10 cellular contexts compared by ENCODE assay signal in the genomic region with DNA sequence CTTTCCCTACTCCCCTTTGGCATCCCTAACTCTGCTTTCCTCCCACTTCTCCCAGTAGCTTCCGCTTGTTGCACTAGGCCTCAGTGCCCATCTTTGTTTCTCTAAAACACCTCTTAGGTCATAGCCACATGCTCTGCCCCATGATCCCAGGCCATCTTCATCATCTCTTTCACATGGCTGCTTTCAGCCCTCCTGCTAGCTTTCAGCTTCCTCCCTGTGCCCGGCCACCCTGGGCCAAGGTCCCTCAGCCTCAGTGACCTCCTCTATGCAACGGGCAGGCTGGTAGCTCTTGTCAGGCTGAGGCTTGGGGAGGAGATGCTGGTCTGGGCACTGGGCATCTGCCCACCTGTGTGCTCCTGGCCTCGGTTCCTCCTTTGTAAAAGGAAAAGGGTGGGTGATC. TPM values are rescaled to one million over a fixed set of nuclear protein-coding genes. Genes with fewer than 3 reads are reported as not detected.
A peak's percentile ranks its signal among the peaks of the same experiment; 100 is the strongest.
DNase-seq lines count a peak whose midpoint lies in the region; ATAC-seq and TF ChIP-seq lines count a peak whose summit lies in the region.
"Had no signal": no experiment of that assay in that cellular context is flagged by ENCODE, and none has a peak within 500 bp of the region (broad histone marks: within the 10 kb centered on the region; RNA-seq: fewer than 3 reads in every experiment).

No MANE protein-coding gene starts in this region.

- peaks cover 14% of the 10 kb centered on the region for H3K36me3 Mint-ChIP-seq in central memory CD8-positive, alpha-beta T cell (ENCODE audit: insufficient read depth)

- peak overlapping the region; percentile 95 for H3K4me3 Mint-ChIP-seq in central memory CD8-positive, alpha-beta T cell

- intact Hi-C loops in right cardiac atrium (cut with DNase I): loop anchor here (5.0 to 10.0 kb wide), 2 partner anchors 51 to 53 kb away; no protein-coding TSS in a partner anchor
- intact Hi-C loops in Right ventricle myocardium inferior (cut with DNase I): loop anchor here (2.0 kb wide), 2 partner anchors 35 to 61 kb away; no protein-coding TSS in a partner anchor
- intact Hi-C loops in uterus (cut with DNase I; ENCODE audit: low total_unique reads): loop anchor here (10.0 kb wide), 2 partner anchors 61 to 451 kb away; partner anchors contain the start of gene RNU5A-1

- peak in 1 of 3 donors; percentile 51 for DNase-seq in right cardiac atrium
- no peak for DNase-seq in Right ventricle myocardium inferior (ENCODE audit: missing footprints)
- DNase-seq in central memory CD8-positive, alpha-beta T cell (ENCODE audit: low spot score in 2 of 2): no peak
- no peak for DNase-seq in uterus
- no peak for DNase-seq in NK-92 treated with Interleukin-12 subunit alpha and Interleukin-12 subunit beta, amount 100 ng/mL, for 24 hours (lab: John Stamatoyannopoulos, UW)
- DNase-seq in iPS-NIHi7 (ENCODE audit: extremely low spot score): no peak
- DNase-seq: NCI-H187 treated with DMSO at 0.1 percent for 48 hours had no signal

- 51% methylated on average over 4 of the region's 4 CpGs for WGBS in right cardiac atrium

- peak overlapping the region; percentile 96 for H3K9ac ChIP-seq in muscle layer of colon (ENCODE audit: low read length)

- no peak for ATAC-seq in right cardiac atrium
- ATAC-seq in Right ventricle myocardium inferior: no peak
- ATAC-seq in central memory CD8-positive, alpha-beta T cell (replicated peaks; ENCODE audit: extremely low read depth, poor library complexity, severe bottlenecking): no peak
- ATAC-seq in GM21360 (IDR thresholded peaks at IDR 0.05; ENCODE audit: unreplicated experiment): no peak
- ATAC-seq: HCT116 had no signal

- H3K4me1 ChIP-seq in right cardiac atrium (ENCODE audit: control insufficient read depth, insufficient read depth, low read length) (peaks cover 13% of the 10 kb centered on the region), muscle layer of colon (ENCODE audit: insufficient read depth, low read length) (peaks cover 47% of the 10 kb centered on the region), uterus (peaks cover 6 to 13% of the 10 kb centered on the region in 2 donors)

- peaks cover 5% of the 10 kb centered on the region for H3K36me3 ChIP-seq in muscle layer of colon (ENCODE audit: insufficient read depth, low read length)
- no peaks in the 10 kb centered on the region for H3K36me3 ChIP-seq in uterus

- no peak for TF ChIP-seq POLR2A in uterus (IDR thresholded peaks at IDR 0.05)

- no peaks in the 10 kb centered on the region for H3K27me3 Mint-ChIP-seq in central memory CD8-positive, alpha-beta T cell

- no peaks in the 10 kb centered on the region for H3K9me3 Mint-ChIP-seq in central memory CD8-positive, alpha-beta T cell

- no peaks in the 10 kb centered on the region for H3K27me3 ChIP-seq in right cardiac atrium (ENCODE audit: control insufficient read depth, insufficient read depth)
- H3K27me3 ChIP-seq in muscle layer of colon (ENCODE audit: control insufficient read depth in 1 of 2, insufficient read depth in 2 of 2, low read length in 2 of 2): no peaks in the 10 kb centered on the region
- no peaks in the 10 kb centered on the region for H3K27me3 ChIP-seq in uterus

- H3K4me3 ChIP-seq in right cardiac atrium (ENCODE audit: low read length) (peak overlapping the region; percentile 90), muscle layer of colon (ENCODE audit: low read depth in 1 of 2, low read length in 2 of 2) (peak overlapping the region; percentile 2 to 96), uterus (peak overlapping the region; percentile 63 to 87)

- no peak for TF ChIP-seq CTCF in uterus (IDR thresholded peaks at IDR 0.05)

- H3K27ac Mint-ChIP-seq in central memory CD8-positive, alpha-beta T cell (ENCODE audit: low read depth): peak overlapping the region; percentile 89

- H3K27ac ChIP-seq in right cardiac atrium (ENCODE audit: low read length) (peak overlapping the region; percentile 2), muscle layer of colon (ENCODE audit: low read depth, low read length) (peak overlapping the region; percentile 55), uterus (peak overlapping the region; percentile 81 to 94)

- no peaks in the 10 kb centered on the region for H3K9me3 ChIP-seq in right cardiac atrium (ENCODE audit: control insufficient read depth, low read length)
- no peaks in the 10 kb centered on the region for H3K9me3 ChIP-seq in muscle layer of colon (ENCODE audit: low read length)
- no peaks in the 10 kb centered on the region for H3K9me3 ChIP-seq in uterus

- H3K4me1 Mint-ChIP-seq in central memory CD8-positive, alpha-beta T cell: peaks cover 78% of the 10 kb centered on the region

RNA-seq across cellular contexts. Expression of gene PLEKHO2, which starts 2.3 kb away (rescaled TPM):
- total RNA-seq in right cardiac atrium (10 to 100 TPM; 11.6 to 22.3 (median 13.8) TPM), Right ventricle myocardium inferior (10.4 TPM), uterus (10 to 100 TPM; 10.3 to 46.2 (median 23.0) TPM)
- 11.7 TPM for polyA plus RNA-seq in right cardiac atrium

RNA-seq across cellular contexts. Expression of gene PIF1, which starts 18.5 kb away (rescaled TPM):
- 1 to 10 TPM in 1 of 4 donors, under 1 TPM in 3; 0.25 to 1.1 (median 0.62) TPM for total RNA-seq in right cardiac atrium
- 0.86 TPM for polyA plus RNA-seq in right cardiac atrium
- 0.73 TPM for total RNA-seq in Right ventricle myocardium inferior
- 1 to 10 TPM in 1 of 4 donors, under 1 TPM in 2, not detected in 1; 0.24 to 5.5 (median 0.29) TPM for total RNA-seq in uterus

Comparison
In these comparisons a context has a peak if more than half of its experiments do, and no peak if none do; other contexts are left out.
1. H3K27ac ChIP-seq: peak in every context shown above with its lines; median percentile 88 in uterus; 55 in muscle layer of colon; 2 in right cardiac atrium.